ENCODE assay signal across 8 cellular contexts in the genomic region with DNA sequence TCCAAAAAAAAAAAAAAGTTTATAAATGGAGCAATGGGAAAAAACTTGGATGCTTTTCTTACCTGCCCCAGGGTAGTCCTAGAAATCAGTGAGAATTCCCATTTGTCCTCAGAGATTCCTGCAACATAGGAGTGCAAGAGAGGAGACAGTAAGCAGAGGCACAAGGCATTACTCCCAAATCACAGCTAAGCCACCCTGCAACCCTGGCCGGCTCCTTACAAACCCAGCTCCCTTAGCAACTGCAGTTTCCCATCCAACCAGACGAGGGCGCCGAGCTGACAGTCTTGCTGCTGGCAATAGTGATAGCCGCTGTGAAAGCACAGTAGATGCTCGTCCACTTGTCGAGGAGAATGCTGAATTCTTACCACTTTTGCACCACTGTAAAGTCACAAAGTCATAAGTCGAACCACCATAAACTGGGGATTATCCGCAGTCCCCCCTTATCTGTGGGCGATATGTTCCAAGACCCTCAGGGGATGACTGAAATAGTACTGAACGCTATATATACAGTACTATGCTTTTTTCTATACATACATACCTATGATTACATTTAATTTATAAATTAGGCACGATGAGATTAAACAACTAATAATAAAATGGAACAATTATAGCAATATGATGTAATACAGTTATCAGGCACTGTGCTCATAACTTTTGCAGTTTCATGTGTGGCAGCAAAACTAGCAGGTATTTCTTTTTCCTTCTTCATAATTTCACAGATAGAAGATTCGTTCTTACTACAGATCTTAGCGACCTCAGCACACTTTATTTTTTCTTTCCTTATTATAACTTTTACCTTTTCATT. TPM values are rescaled to one million over a fixed set of nuclear protein-coding genes. Genes with fewer than 3 reads are reported as not detected.
A peak's percentile ranks its signal among the peaks of the same experiment; 100 is the strongest.
DNase-seq lines count a peak whose midpoint lies in the region; ATAC-seq and TF ChIP-seq lines count a peak whose summit lies in the region.

No MANE protein-coding gene starts in this region.

- H3K27ac ChIP-seq in DND-41 (ENCODE audit: low read length), result no peak overlapping the region
- no peak overlapping the region for H3K27ac ChIP-seq in effector memory CD4-positive, alpha-beta T cell (ENCODE audit: insufficient read depth, low read length, poor library complexity, severe bottlenecking)

- no peak overlapping the region for H3K9ac ChIP-seq in DND-41 (ENCODE audit: low read depth, low read length)

- no peaks in the 10 kb centered on the region for H3K9me3 Mint-ChIP-seq in activated CD8-positive, alpha-beta T cell treated with anti-CD3 and anti-CD28 coated beads for 36 hours
- H3K9me3 Mint-ChIP-seq in mesothelial cell of epicardium, result no peaks in the 10 kb centered on the region

- H2AFZ ChIP-seq in DND-41 (ENCODE audit: low read depth, low read length), result peak overlapping the region; percentile 66

- H4K20me1 ChIP-seq in DND-41 (ENCODE audit: insufficient read depth, low read length), result no peaks in the 10 kb centered on the region

- peak overlapping the region; percentile 54; the same call in 1 of the 2 replicates for H3K4me2 ChIP-seq in DND-41 (ENCODE audit: insufficient read depth, low read length)

- intact Hi-C loops in activated CD8-positive, alpha-beta T cell treated with anti-CD3 and anti-CD28 coated beads for 36 hours (cut with micrococcal nuclease), result no loop called here

- H3K27ac Mint-ChIP-seq in activated CD8-positive, alpha-beta T cell treated with anti-CD3 and anti-CD28 coated beads for 36 hours, result no peak overlapping the region
- H3K27ac Mint-ChIP-seq in mesothelial cell of epicardium, result no peak overlapping the region

- H3K9me3 ChIP-seq in DND-41 (ENCODE audit: insufficient read depth, low read length, severe bottlenecking), result no peaks in the 10 kb centered on the region
- H3K9me3 ChIP-seq in effector memory CD4-positive, alpha-beta T cell (ENCODE audit: control insufficient read depth, low read length), result no peaks in the 10 kb centered on the region

- peak; percentile 98 for ATAC-seq in DND-41 (ENCODE audit: insufficient read depth, low read depth)
- peak; percentile 99 for ATAC-seq in activated CD8-positive, alpha-beta T cell treated with anti-CD3 and anti-CD28 coated beads for 36 hours
- no peak for ATAC-seq in HG02840 (IDR thresholded peaks at IDR 0.05; ENCODE audit: low FRiP score, unreplicated experiment)

- no peaks in the 10 kb centered on the region for H3K27me3 ChIP-seq in DND-41 (ENCODE audit: insufficient read depth, low read length, poor library complexity)
- no peaks in the 10 kb centered on the region for H3K27me3 ChIP-seq in effector memory CD4-positive, alpha-beta T cell (replicated peaks; ENCODE audit: control insufficient read depth, insufficient read depth, low read length, poor library complexity, severe bottlenecking)

- no peaks in the 10 kb centered on the region for H3K27me3 Mint-ChIP-seq in activated CD8-positive, alpha-beta T cell treated with anti-CD3 and anti-CD28 coated beads for 36 hours
- H3K27me3 Mint-ChIP-seq in mesothelial cell of epicardium (ENCODE audit: low read depth), result no peaks in the 10 kb centered on the region

- H3K4me3 Mint-ChIP-seq in activated CD8-positive, alpha-beta T cell treated with anti-CD3 and anti-CD28 coated beads for 36 hours, result no peak overlapping the region
- no peak overlapping the region for H3K4me3 Mint-ChIP-seq in mesothelial cell of epicardium

- peak; percentile 86 for DNase-seq in DND-41
- peak; percentile 70 for DNase-seq in HPDE6-E6E7 (ENCODE audit: extremely low spot score)
- DNase-seq in NK-92 (lab: John Stamatoyannopoulos, UW; ENCODE audit: unreplicated experiment), result peak; percentile 31
- DNase-seq in activated CD8-positive, alpha-beta T cell treated with anti-CD3 and anti-CD28 coated beads for 36 hours, result peak; percentile 95
- peak; percentile 60 to 73 (median 70) for DNase-seq in effector memory CD4-positive, alpha-beta T cell
- DNase-seq in mesothelial cell of epicardium (ENCODE audit: low spot score in 2 of 2, unreplicated experiment in 2 of 2), result peak; percentile 61 to 93
- DNase-seq in stimulated activated CD8-positive, alpha-beta memory T cell treated with anti-CD3 and anti-CD28 coated beads, Interleukin-2, amount 100 ng/mL, for 48 hours (ENCODE audit: low read depth in 2 of 2), result peak; percentile 73 to 87

- H3K79me2 ChIP-seq in DND-41 (ENCODE audit: insufficient read depth, low read length), result peaks cover 13% of the 10 kb centered on the region

- no peak overlapping the region for H3K4me3 ChIP-seq in DND-41 (ENCODE audit: low read depth in 1 of 2, low read length in 2 of 2)
- no peak overlapping the region for H3K4me3 ChIP-seq in effector memory CD4-positive, alpha-beta T cell (ENCODE audit: insufficient read depth, low read depth, low read length, poor library complexity, severe bottlenecking)

- CTCF ChIA-PET in activated CD8-positive, alpha-beta T cell treated with anti-CD3 and anti-CD28 coated beads for 36 hours (lab: Charles Lee), result interaction anchor here (0.6 to 2.8 kb wide), 53 partner anchors 8 to 658 kb away, joined by 3 to 46 read pairs (median 4); a partner anchor contains a TSS

- peaks cover 32% of the 10 kb centered on the region for H3K4me1 Mint-ChIP-seq in activated CD8-positive, alpha-beta T cell treated with anti-CD3 and anti-CD28 coated beads for 36 hours (ENCODE audit: low read depth)
- peaks cover 10% of the 10 kb centered on the region for H3K4me1 Mint-ChIP-seq in mesothelial cell of epicardium

- POLR2A ChIA-PET in activated CD8-positive, alpha-beta T cell treated with anti-CD3 and anti-CD28 coated beads for 36 hours (lab: Charles Lee), result interaction anchor here (0.7 to 0.9 kb wide), 2 partner anchors 27 to 74 kb away, joined by 3 read pairs; no protein-coding TSS in a partner anchor

- H3K4me1 ChIP-seq in DND-41 (ENCODE audit: insufficient read depth, low read length), result peaks cover 15% of the 10 kb centered on the region
- H3K4me1 ChIP-seq in effector memory CD4-positive, alpha-beta T cell (ENCODE audit: control insufficient read depth, insufficient read depth, low read length, poor library complexity, severe bottlenecking), result peaks cover 3% of the 10 kb centered on the region

- peaks cover 19% of the 10 kb centered on the region for H3K36me3 ChIP-seq in DND-41 (ENCODE audit: insufficient read depth, low read length)
- no peaks in the 10 kb centered on the region for H3K36me3 ChIP-seq in effector memory CD4-positive, alpha-beta T cell (ENCODE audit: control insufficient read depth, insufficient read depth, low read length)

- peaks cover 4% of the 10 kb centered on the region for H3K36me3 Mint-ChIP-seq in activated CD8-positive, alpha-beta T cell treated with anti-CD3 and anti-CD28 coated beads for 36 hours (ENCODE audit: low read depth)
- H3K36me3 Mint-ChIP-seq in mesothelial cell of epicardium, result peaks cover 8% of the 10 kb centered on the region

- TF ChIP-seq CTCF in DND-41 (IDR thresholded peaks at IDR 0.05; ENCODE audit: borderline replicate concordance, extremely low read depth, low read length, poor library complexity, severe bottlenecking) (peak; percentile 99), mesothelial cell of epicardium (IDR thresholded peaks at IDR 0.05; ENCODE audit: unreplicated experiment) (peak; percentile 77)
- peak; percentile 90 for TF ChIP-seq CTCF in activated CD8-positive, alpha-beta T cell treated with anti-CD3 and anti-CD28 coated beads for 36 hours (IDR thresholded peaks at IDR 0.05)

RNA-seq across cellular contexts. Expression of a gene that starts 6.0 kb away (rescaled TPM):
- 10 to 100 TPM; 65.8 to 65.9 TPM for total RNA-seq in activated CD8-positive, alpha-beta T cell treated with anti-CD3 and anti-CD28 coated beads for 36 hours
- total RNA-seq in mesothelial cell of epicardium, result 52.1 to 53.9 TPM (median 52.7 TPM) in 3 replicates

RNA-seq across cellular contexts. Expression of a gene that starts 18.7 kb away (rescaled TPM):
- total RNA-seq in activated CD8-positive, alpha-beta T cell treated with anti-CD3 and anti-CD28 coated beads for 36 hours, result 10 to 100 TPM; 57.0 to 59.2 TPM
- 75.5 to 79.1 TPM (median 76.3 TPM) in 3 replicates for total RNA-seq in mesothelial cell of epicardium

RNA-seq across cellular contexts. Expression of a gene that starts 28.3 kb away (rescaled TPM):
- 10 to 100 TPM; 40.7 to 43.6 TPM for total RNA-seq in activated CD8-positive, alpha-beta T cell treated with anti-CD3 and anti-CD28 coated beads for 36 hours
- 22.5 to 26.9 TPM (median 26.9 TPM) in 3 replicates for total RNA-seq in mesothelial cell of epicardium

RNA-seq across cellular contexts. Expression of a gene that starts 29.0 kb away (rescaled TPM):
- 10 to 100 TPM; 29.7 to 29.9 TPM for total RNA-seq in activated CD8-positive, alpha-beta T cell treated with anti-CD3 and anti-CD28 coated beads for 36 hours
- total RNA-seq in mesothelial cell of epicardium, result 28.4 to 31.5 TPM (median 30.4 TPM) in 3 replicates

RNA-seq across cellular contexts. Expression of a gene that starts 53.0 kb away (rescaled TPM):
- total RNA-seq in activated CD8-positive, alpha-beta T cell treated with anti-CD3 and anti-CD28 coated beads for 36 hours, result 10 to 100 TPM; 44.9 to 46.0 TPM
- total RNA-seq in mesothelial cell of epicardium, result 27.4 to 30.7 TPM (median 29.2 TPM) in 3 replicates

Comparison
In these comparisons a context has a peak if more than half of its experiments do, and no peak if none do; other contexts are left out.
1. DNase-seq: peak in every context shown above with its lines; median percentile 95 in activated CD8-positive, alpha-beta T cell treated with anti-CD3 and anti-CD28 coated beads for 36 hours; 86 in DND-41; 80 in stimulated activated CD8-positive, alpha-beta memory T cell treated with anti-CD3 and anti-CD28 coated beads, Interleukin-2, amount 100 ng/mL, for 48 hours; 77 in mesothelial cell of epicardium; 70 in HPDE6-E6E7; 70 in effector memory CD4-positive, alpha-beta T cell; 31 in NK-92.